8 cellular contexts compared by ENCODE assay signal in genomic region chr9:77718298-77718640, GRCh38.
DNase-seq lines count a peak whose midpoint lies in the region; ATAC-seq and TF ChIP-seq lines count a peak whose summit lies in the region.
"Not testable (repeated sequence)": the region's sequence is repeated elsewhere in the genome, so short reads cannot be mapped to it uniquely, and the experiment has no call there.

No MANE protein-coding gene starts in this region.

- H3K4me1 ChIP-seq in GM23248 (ENCODE audit: insufficient read depth) (peaks cover 49% of the 10 kb centered on the region), ascending aorta (peaks cover 8 to 11% of the 10 kb centered on the region in 2 donors), skeletal muscle satellite cell (ENCODE audit: control insufficient read depth, insufficient read depth, low read length) (peaks cover 63% of the 10 kb centered on the region), vagina (peaks cover 28% of the 10 kb centered on the region)
- not testable (repeated sequence) for H3K4me1 ChIP-seq in endodermal cell (ENCODE audit: control insufficient read depth, insufficient read depth, low read length); mesenchymal stem cell (ENCODE audit: control insufficient read depth, insufficient read depth, low read depth, low read length)

- not testable (repeated sequence) for H2AK5ac ChIP-seq in mesenchymal stem cell (ENCODE audit: low read length, severe bottlenecking)

- in situ Hi-C loops in GM23248 (cut with MboI), result not testable (repeated sequence)

- H3K4ac ChIP-seq in mesenchymal stem cell (ENCODE audit: low read depth in 1 of 2, low read length in 2 of 2), result not testable (repeated sequence)

- H3K36me3 Mint-ChIP-seq in activated T-cell treated with anti-CD3 and anti-CD28 coated beads, Interleukin-2, amount 50 U/mL, for 4 hours (ENCODE audit: insufficient read depth), result peaks cover 17% of the 10 kb centered on the region
- not testable (repeated sequence) for H3K36me3 Mint-ChIP-seq in endodermal cell (ENCODE audit: low read depth)

- H4K8ac ChIP-seq in mesenchymal stem cell (ENCODE audit: low read length), result not testable (repeated sequence)

- H3K27ac ChIP-seq in GM23248 (peak overlapping the region; percentile 89), ascending aorta (peak overlapping the region; percentile 27 to 61), mesenchymal stem cell (ENCODE audit: low read length, poor library complexity, severe bottlenecking) (peak overlapping the region; percentile 72), vagina (peak overlapping the region; percentile 21)
- H3K27ac ChIP-seq in endodermal cell (ENCODE audit: low read depth, low read length), result not testable (repeated sequence)

- H3F3A ChIP-seq in GM23248 (ENCODE audit: insufficient read depth), result peaks cover 44% of the 10 kb centered on the region

- H3K23ac ChIP-seq in mesenchymal stem cell (ENCODE audit: low read length in 2 of 2), result not testable (repeated sequence)

- H3K9me3 ChIP-seq in GM23248 (ENCODE audit: low read depth); ascending aorta; endodermal cell (ENCODE audit: control insufficient read depth, low read length); mesenchymal stem cell (ENCODE audit: control insufficient read depth, low read length); skeletal muscle satellite cell (replicated peaks; ENCODE audit: low read length); vagina: not testable (repeated sequence)

- not testable (repeated sequence) for H3K9me3 Mint-ChIP-seq in activated T-cell treated with anti-CD3 and anti-CD28 coated beads, Interleukin-2, amount 50 U/mL, for 4 hours; endodermal cell

- H4K91ac ChIP-seq in mesenchymal stem cell (ENCODE audit: low read length), result not testable (repeated sequence)

- not testable (repeated sequence) for H4K20me1 ChIP-seq in GM23248 (ENCODE audit: insufficient read depth)

- not testable (repeated sequence) for TF ChIP-seq CTCF in ascending aorta (IDR thresholded peaks at IDR 0.05); endodermal cell (conservative IDR thresholded peaks at IDR 0.05); vagina (IDR thresholded peaks at IDR 0.05)

- H3K27me3 Mint-ChIP-seq in activated T-cell treated with anti-CD3 and anti-CD28 coated beads, Interleukin-2, amount 50 U/mL, for 4 hours (ENCODE audit: low read depth); endodermal cell (ENCODE audit: insufficient read depth): not testable (repeated sequence)

- peak overlapping the region; percentile 80 for H3K27ac Mint-ChIP-seq in endodermal cell

- not testable (repeated sequence) for H3K27me3 ChIP-seq in GM23248 (replicated peaks; ENCODE audit: insufficient read depth); ascending aorta; endodermal cell (ENCODE audit: control insufficient read depth, insufficient read depth, low read length, poor library complexity, severe bottlenecking); mesenchymal stem cell (ENCODE audit: control insufficient read depth in 1 of 2, insufficient read depth in 1 of 2, low read length in 2 of 2); skeletal muscle satellite cell (ENCODE audit: control insufficient read depth, insufficient read depth, low read length); vagina

- not testable (repeated sequence) for H3K14ac ChIP-seq in mesenchymal stem cell (ENCODE audit: low read length in 2 of 2)

- H3K4me1 Mint-ChIP-seq in activated T-cell treated with anti-CD3 and anti-CD28 coated beads, Interleukin-2, amount 50 U/mL, for 4 hours (ENCODE audit: low read depth), result not testable (repeated sequence)
- H3K4me1 Mint-ChIP-seq in endodermal cell, result peaks cover 31% of the 10 kb centered on the region

- not testable (repeated sequence) for H3K36me3 ChIP-seq in GM23248 (ENCODE audit: low read depth); ascending aorta; endodermal cell (ENCODE audit: control insufficient read depth, insufficient read depth, low read length); mesenchymal stem cell (ENCODE audit: control insufficient read depth in 1 of 2, insufficient read depth in 2 of 2, low read depth in 1 of 2, low read length in 2 of 2); skeletal muscle satellite cell (ENCODE audit: insufficient read depth, low read length); vagina

- not testable (repeated sequence) for H3K18ac ChIP-seq in mesenchymal stem cell (ENCODE audit: low read depth in 1 of 2, low read length in 2 of 2)

- H3K4me2 ChIP-seq in GM23248 (ENCODE audit: unreplicated experiment), result peak overlapping the region; percentile 63
- not testable (repeated sequence) for H3K4me2 ChIP-seq in mesenchymal stem cell (ENCODE audit: low read length, poor library complexity, severe bottlenecking)
- H3K4me2 ChIP-seq in skeletal muscle satellite cell (ENCODE audit: low read length), result peak overlapping the region; percentile 64

- peak; percentile 74 to 82 for ATAC-seq in activated T-cell treated with anti-CD3 and anti-CD28 coated beads, Interleukin-2, amount 50 U/mL, for 4 hours

- DNase-seq in GM23248, result peak; percentile 71
- DNase-seq in RPMI7951 (ENCODE audit: low read depth), result peak; percentile 23
- DNase-seq in activated T-cell treated with anti-CD3 and anti-CD28 coated beads, Interleukin-2, amount 50 U/mL, for 4 hours; ascending aorta (ENCODE audit: low spot score in 2 of 2); endodermal cell; vagina (ENCODE audit: extremely low spot score in 2 of 2): not testable (repeated sequence)
- DNase-seq in mesenchymal stem cell, result peak; percentile 46

- not testable (repeated sequence) for TF ChIP-seq POLR2A in vagina (IDR thresholded peaks at IDR 0.05)

- 21 to 29% methylated on average over 5 of the region's 5 CpGs for WGBS in GM23248 (ENCODE audit: low coverage in 1 of 2, low lambda C conversion rate in 2 of 2, missing lambda C conversion rate in 2 of 2), 2 experiments
- WGBS in endodermal cell (ENCODE audit: insufficient coverage in 1 of 2, insufficient read length in 1 of 2), 2 experiments, result 70% methylated on average over 5 of the region's 5 CpGs; no CpG with 5 or more reads in 1 of the 2 experiments
- WGBS in mesenchymal stem cell, result 28% methylated on average over 2 of the region's 5 CpGs

- H3K4me3 Mint-ChIP-seq in activated T-cell treated with anti-CD3 and anti-CD28 coated beads, Interleukin-2, amount 50 U/mL, for 4 hours; endodermal cell: not testable (repeated sequence)

- H3K9me2 ChIP-seq in GM23248 (ENCODE audit: insufficient read depth), result not testable (repeated sequence)

- H3K9ac ChIP-seq in GM23248 (peak overlapping the region; percentile 60), skeletal muscle satellite cell (ENCODE audit: low read depth, low read length) (peak overlapping the region; percentile 59)
- H3K9ac ChIP-seq in endodermal cell (ENCODE audit: extremely low read depth, low read length, poor library complexity, severe bottlenecking); mesenchymal stem cell (ENCODE audit: low read length): not testable (repeated sequence)

- not testable (repeated sequence) for H2BK15ac ChIP-seq in mesenchymal stem cell (ENCODE audit: low read depth, poor library complexity, severe bottlenecking)

- not testable (repeated sequence) for H2BK120ac ChIP-seq in mesenchymal stem cell (ENCODE audit: low read depth, low read length)

- intact Hi-C loops in ascending aorta (cut with DNase I); vagina (cut with DNase I): not testable (repeated sequence)

- H3K4me3 ChIP-seq in GM23248; ascending aorta; endodermal cell (ENCODE audit: low read length); mesenchymal stem cell (ENCODE audit: insufficient read depth in 1 of 2, low read depth in 1 of 2, low read length in 2 of 2); skeletal muscle satellite cell (ENCODE audit: low read length); vagina: not testable (repeated sequence)

- not testable (repeated sequence) for H2AFZ ChIP-seq in GM23248; mesenchymal stem cell (ENCODE audit: low read depth, low read length)

- H3K79me2 ChIP-seq in GM23248 (ENCODE audit: insufficient read depth), result not testable (repeated sequence)

- not testable (repeated sequence) for H3K79me1 ChIP-seq in mesenchymal stem cell (replicated peaks; ENCODE audit: low read length, poor library complexity, severe bottlenecking)

- H2BK5ac ChIP-seq in mesenchymal stem cell (ENCODE audit: low read depth, low read length, poor library complexity, severe bottlenecking), result not testable (repeated sequence)

- not testable (repeated sequence) for H2BK12ac ChIP-seq in mesenchymal stem cell (ENCODE audit: low read length in 2 of 2)
